In genomic region chr7:19106308-19107141, GRCh38 we compare ENCODE assay signal across 11 cellular contexts. TPM values are rescaled to one million over a fixed set of nuclear protein-coding genes. Genes with fewer than 3 reads are reported as not detected.
DNase-seq lines count a peak whose midpoint lies in the region; ATAC-seq, FAIRE-seq and TF ChIP-seq lines count a peak whose summit lies in the region.
"Had no signal": no experiment of that assay in that cellular context is flagged by ENCODE, and none has a peak within 500 bp of the region (broad histone marks: within the 10 kb centered on the region; RNA-seq: fewer than 3 reads in every experiment).

No MANE protein-coding gene starts in this region.

- FAIRE-seq in small intestine (lab: Jason Lieb, UNC), result no peak

- H3K36me3 Mint-ChIP-seq in IgD-negative memory B cell (no peaks in the 10 kb centered on the region), endodermal cell (ENCODE audit: low read depth) (no peaks in the 10 kb centered on the region)
- no peaks in the 10 kb centered on the region for H3K36me3 Mint-ChIP-seq in activated CD8-positive, alpha-beta T cell treated with anti-CD3 and anti-CD28 coated beads for 36 hours (ENCODE audit: low read depth)

- ATAC-seq in activated CD8-positive, alpha-beta T cell treated with anti-CD3 and anti-CD28 coated beads for 36 hours, result no peak
- ATAC-seq: left colon had no signal

- H3K9me3 Mint-ChIP-seq in IgD-negative memory B cell (peaks cover 0 to 7% (median 6%) of the 10 kb centered on the region in 3 donors), endodermal cell (no peaks in the 10 kb centered on the region)
- peaks cover 5% of the 10 kb centered on the region for H3K9me3 Mint-ChIP-seq in activated CD8-positive, alpha-beta T cell treated with anti-CD3 and anti-CD28 coated beads for 36 hours

- 1% methylated on average over 23 to 45 of the region's 45 CpGs for WGBS in endodermal cell (ENCODE audit: insufficient coverage in 1 of 2, insufficient read length in 1 of 2), 2 experiments
- 4 to 10% (median 8%) methylated on average over 45 of the region's 45 CpGs for WGBS in small intestine, 3 donors

- CTCF ChIA-PET in A673 (lab: Charles Lee), result no interaction called here
- CTCF ChIA-PET in activated CD8-positive, alpha-beta T cell treated with anti-CD3 and anti-CD28 coated beads for 36 hours (lab: Charles Lee), result interaction anchor here (0.7 kb wide), 2 partner anchors 515 to 534 kb away, joined by 3 read pairs; no protein-coding TSS in a partner anchor

- H3K4me1 Mint-ChIP-seq in IgD-negative memory B cell (peaks cover 5 to 26% (median 10%) of the 10 kb centered on the region in 3 donors), endodermal cell (peaks cover 36% of the 10 kb centered on the region)
- no peaks in the 10 kb centered on the region for H3K4me1 Mint-ChIP-seq in activated CD8-positive, alpha-beta T cell treated with anti-CD3 and anti-CD28 coated beads for 36 hours (ENCODE audit: low read depth)

- H3K4me1 ChIP-seq in A673 (ENCODE audit: insufficient read depth, low read length, poor library complexity, severe bottlenecking) (peaks cover 25% of the 10 kb centered on the region), endodermal cell (ENCODE audit: control insufficient read depth, insufficient read depth, low read length) (no peaks in the 10 kb centered on the region), muscle layer of duodenum (ENCODE audit: control insufficient read depth in 1 of 2, insufficient read depth in 2 of 2, low read length in 2 of 2) (peaks cover 0 to 26% of the 10 kb centered on the region in 2 donors), small intestine (ENCODE audit: control insufficient read depth in 2 of 2, insufficient read depth in 1 of 2, low read depth in 1 of 2, low read length in 1 of 2) (no peaks in the 10 kb centered on the region)

- H3K27me3 Mint-ChIP-seq in IgD-negative memory B cell (peaks cover 71% of the 10 kb centered on the region), endodermal cell (ENCODE audit: insufficient read depth) (peaks cover 99% of the 10 kb centered on the region)
- H3K27me3 Mint-ChIP-seq in activated CD8-positive, alpha-beta T cell treated with anti-CD3 and anti-CD28 coated beads for 36 hours, result peaks cover 71% of the 10 kb centered on the region

- TF ChIP-seq CTCF in A673 (conservative IDR thresholded peaks at IDR 0.05; ENCODE audit: low read depth, low read length) (no peak), endodermal cell (conservative IDR thresholded peaks at IDR 0.05) (no peak)
- no peak for TF ChIP-seq CTCF in activated CD8-positive, alpha-beta T cell treated with anti-CD3 and anti-CD28 coated beads for 36 hours (IDR thresholded peaks at IDR 0.05)

- H3K9me3 ChIP-seq in A673 (ENCODE audit: low read depth, low read length, poor library complexity, severe bottlenecking) (no peaks in the 10 kb centered on the region), endodermal cell (ENCODE audit: control insufficient read depth, low read length) (no peaks in the 10 kb centered on the region), muscle layer of duodenum (ENCODE audit: control insufficient read depth in 1 of 2, low read length in 2 of 2) (peaks cover 0 to 4% of the 10 kb centered on the region in 2 donors), small intestine (ENCODE audit: control insufficient read depth, low read depth) (no peaks in the 10 kb centered on the region)

- H3K4me3 ChIP-seq in A673 (ENCODE audit: low read depth, low read length, poor library complexity, severe bottlenecking) (peak overlapping the region; percentile 43), endodermal cell (ENCODE audit: low read length) (peak overlapping the region; percentile 80), muscle layer of duodenum (ENCODE audit: low read depth in 1 of 2, low read length in 2 of 2) (peak overlapping the region; percentile 0 to 53), small intestine (ENCODE audit: low read depth in 1 of 2, low read length in 2 of 2) (no peak overlapping the region)

- H3K27ac Mint-ChIP-seq in IgD-negative memory B cell, result peak overlapping the region in 2 of 3 donors; percentile 18 to 42
- H3K27ac Mint-ChIP-seq in endodermal cell, result no peak overlapping the region
- no peak overlapping the region for H3K27ac Mint-ChIP-seq in activated CD8-positive, alpha-beta T cell treated with anti-CD3 and anti-CD28 coated beads for 36 hours
- H3K27ac Mint-ChIP-seq: CD4-positive, CD25-positive, alpha-beta regulatory T cell had no signal

- H3K36me3 ChIP-seq in A673 (ENCODE audit: insufficient read depth, low read length, poor library complexity, severe bottlenecking) (no peaks in the 10 kb centered on the region), endodermal cell (ENCODE audit: control insufficient read depth, insufficient read depth, low read length) (no peaks in the 10 kb centered on the region), muscle layer of duodenum (ENCODE audit: control insufficient read depth in 1 of 2, insufficient read depth in 2 of 2, low read length in 2 of 2) (no peaks in the 10 kb centered on the region), small intestine (ENCODE audit: control insufficient read depth in 2 of 2, insufficient read depth in 2 of 2, low read length in 2 of 2) (no peaks in the 10 kb centered on the region)

- H3K4me3 Mint-ChIP-seq in IgD-negative memory B cell (peak overlapping the region in 2 of 4 donors; percentile 19 to 37), endodermal cell (peak overlapping the region; percentile 59)
- H3K4me3 Mint-ChIP-seq in activated CD8-positive, alpha-beta T cell treated with anti-CD3 and anti-CD28 coated beads for 36 hours, result no peak overlapping the region
- H3K4me3 Mint-ChIP-seq: CD4-positive, CD25-positive, alpha-beta regulatory T cell had no signal

- intact Hi-C loops in A673 (cut with micrococcal nuclease; ENCODE audit: unreplicated experiment), result loop anchor here (5.0 kb wide), 2 partner anchors 214 to 319 kb away; no protein-coding TSS in a partner anchor
- intact Hi-C loops in activated CD8-positive, alpha-beta T cell treated with anti-CD3 and anti-CD28 coated beads for 36 hours (cut with micrococcal nuclease), result no loop called here

- POLR2A ChIA-PET in A673 (lab: Charles Lee; ENCODE audit: low non-redundant PET), result no interaction called here
- POLR2A ChIA-PET in activated CD8-positive, alpha-beta T cell treated with anti-CD3 and anti-CD28 coated beads for 36 hours (lab: Charles Lee), result no interaction called here

- H3K27me3 ChIP-seq in A673 (replicated peaks; ENCODE audit: insufficient read depth, low read depth, low read length, poor library complexity) (no peaks in the 10 kb centered on the region), endodermal cell (ENCODE audit: control insufficient read depth, insufficient read depth, low read length, poor library complexity, severe bottlenecking) (peaks cover 86% of the 10 kb centered on the region), muscle layer of duodenum (ENCODE audit: low read depth, low read length) (peaks cover 58% of the 10 kb centered on the region), small intestine (ENCODE audit: control insufficient read depth in 2 of 2, insufficient read depth in 2 of 2, low read length in 2 of 2) (peaks cover 0 to 39% of the 10 kb centered on the region in 2 donors)

- H3K27ac ChIP-seq in A673 (ENCODE audit: low read depth, low read length, poor library complexity, severe bottlenecking), result no peak overlapping the region
- H3K27ac ChIP-seq in endodermal cell (ENCODE audit: low read depth, low read length), result no peak overlapping the region
- no peak overlapping the region for H3K27ac ChIP-seq in muscle layer of duodenum (ENCODE audit: low read length)
- no peak overlapping the region for H3K27ac ChIP-seq in small intestine (ENCODE audit: low read depth in 1 of 2, low read length in 1 of 2)

- DNase-seq in A673 (ENCODE audit: low spot score) (no peak), endodermal cell (peak; percentile 83), small intestine (no peak), mesenteric fat pad (ENCODE audit: low spot score) (no peak)
- DNase-seq in activated CD4-positive, CD25-positive, alpha-beta regulatory T cell treated with anti-CD3 and anti-CD28 coated beads, Interleukin-2, amount 50 U/mL, for 72 hours, result no peak
- DNase-seq in activated CD8-positive, alpha-beta T cell treated with anti-CD3 and anti-CD28 coated beads for 36 hours, result no peak
- DNase-seq: CD4-positive, CD25-positive, alpha-beta regulatory T cell; left colon; NCI-H1694 treated with DMSO at 0.1 percent for 48 hours had no signal

- no TSS peak for BruUV-seq in A673 (replicated peaks; lab: Mats Ljungman, UMichigan)

- no peak overlapping the region for H3K9ac ChIP-seq in endodermal cell (ENCODE audit: extremely low read depth, low read length, poor library complexity, severe bottlenecking)

RNA-seq across cellular contexts. Expression of gene TWIST1, which starts 10.9 kb away (rescaled TPM):
- 37.6 and 41.6 TPM in 2 replicates for total RNA-seq in A673 (2021)
- polyA plus RNA-seq in IgD-negative memory B cell, result not detected
- total RNA-seq in endodermal cell, result under 1 TPM; 0.46 to 0.88 TPM
- 11.1 TPM for polyA plus RNA-seq in endodermal cell (2013, experiment 1 of 2)
- polyA plus RNA-seq in endodermal cell (2013, experiment 2 of 2), result 8.4 TPM
- polyA plus RNA-seq in small intestine, result under 1 TPM in 1 of 3 donors, not detected in 2; 0.36 TPM
- 7.1 TPM for total RNA-seq in mesenteric fat pad
- total RNA-seq in activated CD8-positive, alpha-beta T cell treated with anti-CD3 and anti-CD28 coated beads for 36 hours, result under 1 TPM in 1 of 2 experiments, not detected in 1; 0.20 TPM
- polyA plus RNA-seq: CD4-positive, CD25-positive, alpha-beta regulatory T cell had no signal

RNA-seq across cellular contexts. Expression of gene FERD3L, which starts 38.7 kb away (rescaled TPM):
- total RNA-seq in A673 (2021) (not detected in 2 replicates), endodermal cell (not detected), mesenteric fat pad (not detected)
- polyA plus RNA-seq in IgD-negative memory B cell (not detected), small intestine (not detected)
- polyA plus RNA-seq in endodermal cell (2013, experiment 1 of 2), result not detected
- not detected for polyA plus RNA-seq in endodermal cell (2013, experiment 2 of 2)
- not detected for total RNA-seq in activated CD8-positive, alpha-beta T cell treated with anti-CD3 and anti-CD28 coated beads for 36 hours
- total RNA-seq: CD4-positive, CD25-positive, alpha-beta regulatory T cell; left colon had no signal
- polyA plus RNA-seq: CD4-positive, CD25-positive, alpha-beta regulatory T cell had no signal

Comparison
In these comparisons a context has a peak if more than half of its experiments do, and no peak if none do; other contexts are left out.
1. H3K4me3 ChIP-seq: peak in A673 (single experiment), endodermal cell (single experiment) and muscle layer of duodenum (2 of 2); none in small intestine (0 of 2).
2. H3K27ac Mint-ChIP-seq: peak in IgD-negative memory B cell (2 of 3); none in endodermal cell (single experiment) and activated CD8-positive, alpha-beta T cell treated with anti-CD3 and anti-CD28 coated beads for 36 hours (single experiment).